Comparison of ENCODE assay signal across 10 cellular contexts in genomic region chr2:98637401-98638144, GRCh38. TPM values are rescaled to one million over a fixed set of nuclear protein-coding genes. Genes with fewer than 3 reads are reported as not detected.
DNase-seq lines count a peak whose midpoint lies in the region; ATAC-seq, FAIRE-seq and TF ChIP-seq lines count a peak whose summit lies in the region.
"Had no signal": no experiment of that assay in that cellular context is flagged by ENCODE, and none has a peak within 500 bp of the region (broad histone marks: within the 10 kb centered on the region; RNA-seq: fewer than 3 reads in every experiment).

No MANE protein-coding gene starts in this region.

- peaks cover 18 to 59% of the 10 kb centered on the region in 2 donors for H3K36me3 ChIP-seq in ascending aorta

- TF ChIP-seq POLR2A in H54 (IDR thresholded peaks at IDR 0.05; ENCODE audit: low read depth, low read length), result no peak

- peak; percentile 57 to 64 for DNase-seq in activated T-cell treated with anti-CD3 and anti-CD28 coated beads, Interleukin-2, amount 50 U/mL, for 72 hours
- peak; percentile 9 to 20 for DNase-seq in stimulated activated CD8-positive, alpha-beta memory T cell treated with anti-CD3 and anti-CD28 coated beads, Interleukin-2, amount 100 ng/mL, for 48 hours (ENCODE audit: low read depth in 2 of 2)
- DNase-seq in iPS-NIHi11 (ENCODE audit: low spot score) (no peak), hippocampal formation (lab: John Stamatoyannopoulos, UW) (no peak), H54 (ENCODE audit: insufficient read length, low spot score) (no peak), ascending aorta (ENCODE audit: low spot score in 2 of 2) (no peak)
- DNase-seq: SHP77 treated with DMSO at 0.1 percent for 48 hours had no signal

- peaks cover 50% of the 10 kb centered on the region for H3K4me1 Mint-ChIP-seq in activated T-cell treated with anti-CD3 and anti-CD28 coated beads, Interleukin-2, amount 50 U/mL, for 72 hours (ENCODE audit: low read depth)

- H3K27me3 Mint-ChIP-seq in activated T-cell treated with anti-CD3 and anti-CD28 coated beads, Interleukin-2, amount 50 U/mL, for 72 hours (ENCODE audit: low read depth), result no peaks in the 10 kb centered on the region

- peak overlapping the region; percentile 55 for H3K4me3 Mint-ChIP-seq in activated T-cell treated with anti-CD3 and anti-CD28 coated beads, Interleukin-2, amount 50 U/mL, for 72 hours

- TF ChIP-seq CTCF in ascending aorta (IDR thresholded peaks at IDR 0.05), result no peak

- ATAC-seq in GM19397 (IDR thresholded peaks at IDR 0.05; ENCODE audit: unreplicated experiment) (peak; percentile 68), HG03159 (IDR thresholded peaks at IDR 0.05; ENCODE audit: unreplicated experiment) (peak; percentile 70)
- peak; percentile 88 to 89 for ATAC-seq in activated T-cell treated with anti-CD3 and anti-CD28 coated beads, Interleukin-2, amount 50 U/mL, for 72 hours (replicated peaks in 1 of 2)
- ATAC-seq: K562 had no signal

- H3K27me3 ChIP-seq in ascending aorta, result no peaks in the 10 kb centered on the region

- FAIRE-seq in H54 (lab: Jason Lieb, UNC), result no peak
- FAIRE-seq: K562 had no signal

- peak overlapping the region; percentile 93 for H3K27ac Mint-ChIP-seq in activated T-cell treated with anti-CD3 and anti-CD28 coated beads, Interleukin-2, amount 50 U/mL, for 72 hours

- H3K36me3 Mint-ChIP-seq in activated T-cell treated with anti-CD3 and anti-CD28 coated beads, Interleukin-2, amount 50 U/mL, for 72 hours (ENCODE audit: insufficient read depth in 2 of 2), result peaks cover 7 to 44% of the 10 kb centered on the region in 2 donors

- H3K4me1 ChIP-seq in ascending aorta, result no peaks in the 10 kb centered on the region

- H3K9me3 ChIP-seq in ascending aorta, result no peaks in the 10 kb centered on the region

- H3K9me3 Mint-ChIP-seq in activated T-cell treated with anti-CD3 and anti-CD28 coated beads, Interleukin-2, amount 50 U/mL, for 72 hours, result no peaks in the 10 kb centered on the region

- H3K4me3 ChIP-seq in ascending aorta, result no peak overlapping the region
- H3K4me3 ChIP-seq: K562 had no signal

- H3K27ac ChIP-seq in ascending aorta, result no peak overlapping the region

- intact Hi-C loops in ascending aorta (cut with DNase I), result no loop called here

RNA-seq across cellular contexts. Expression of gene UNC50, which starts 29.2 kb away (rescaled TPM):
- 10 to 100 TPM; 35.2 to 40.6 TPM for total RNA-seq in activated T-cell treated with anti-CD3 and anti-CD28 coated beads, Interleukin-2, amount 50 U/mL, for 72 hours
- 34.4 TPM for total RNA-seq in ascending aorta

RNA-seq across cellular contexts. Expression of gene COA5, which starts 29.3 kb away (rescaled TPM):
- total RNA-seq in activated T-cell treated with anti-CD3 and anti-CD28 coated beads, Interleukin-2, amount 50 U/mL, for 72 hours, result 10 to 100 TPM; 29.4 to 32.2 TPM
- total RNA-seq in ascending aorta, result 86.3 TPM

Comparison
In these comparisons a context has a peak if more than half of its experiments do, and no peak if none do; other contexts are left out.
1. DNase-seq: peak in activated T-cell treated with anti-CD3 and anti-CD28 coated beads, Interleukin-2, amount 50 U/mL, for 72 hours (2 of 2) and stimulated activated CD8-positive, alpha-beta memory T cell treated with anti-CD3 and anti-CD28 coated beads, Interleukin-2, amount 100 ng/mL, for 48 hours (2 of 2); none in iPS-NIHi11 (single experiment), hippocampal formation (0 of 2), H54 (single experiment) and ascending aorta (0 of 2).
2. Peak in every context shown above with its lines, with median percentiles within 50 percentile points of each other: ATAC-seq.